In the genomic region with DNA sequence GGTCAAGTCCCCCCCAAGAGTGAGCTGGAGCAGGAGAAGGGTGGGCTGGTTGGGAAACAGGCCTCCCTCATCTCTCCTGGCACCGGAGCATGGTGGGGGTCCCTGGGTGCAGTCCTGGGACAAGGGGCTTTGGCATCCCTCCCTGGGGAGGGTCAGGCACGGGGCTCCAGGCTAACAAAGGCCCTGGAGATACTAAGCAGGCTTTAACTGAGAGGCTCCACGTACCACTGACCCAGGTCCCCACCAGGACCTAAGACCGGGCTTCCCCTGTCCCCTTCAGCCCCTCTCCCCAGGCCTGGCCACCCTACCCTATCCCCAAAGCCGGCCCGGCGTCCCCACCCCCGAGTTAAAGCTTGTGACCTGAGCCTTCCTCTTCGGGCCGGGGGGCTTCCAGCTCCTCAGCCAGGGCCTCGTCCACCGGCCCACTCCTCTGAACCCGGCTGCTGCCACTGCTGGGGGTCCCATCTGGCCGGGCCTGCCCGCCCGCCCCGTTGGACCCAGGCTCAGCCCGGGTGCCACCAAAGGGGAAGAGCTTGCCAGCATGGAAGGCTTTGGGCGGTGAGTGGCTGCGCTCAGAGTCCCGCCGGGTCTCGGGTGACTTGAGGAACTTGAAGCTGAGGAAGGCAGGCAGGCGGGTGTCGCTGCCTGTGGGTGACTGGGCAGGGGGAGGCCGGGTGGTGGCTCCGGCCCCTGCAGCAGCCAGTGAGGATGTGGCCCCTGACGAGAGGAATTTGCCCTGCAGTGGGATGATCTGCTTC, we compare ENCODE assay signal across 22 cellular contexts. TPM values are rescaled to one million over a fixed set of nuclear protein-coding genes. Genes with fewer than 3 reads are reported as not detected.
DNase-seq lines count a peak whose midpoint lies in the region; TF ChIP-seq lines count a peak whose summit lies in the region.
"Had no signal": no experiment of that assay in that cellular context is flagged by ENCODE, and none has a peak within 500 bp of the region (broad histone marks: within the 10 kb centered on the region; RNA-seq: fewer than 3 reads in every experiment).

No MANE protein-coding gene starts in this region.

- in situ Hi-C loops in GM13977 (cut with MboI; ENCODE audit: low pct_unique_long_range_greater_than_20kb, low sequenced_read_pairs, unreplicated experiment) = no loop called here

- H3K9me3 Mint-ChIP-seq in activated T-helper 1 cell treated with anti-CD3 and anti-CD28 coated beads, Interleukin-12 subunit alpha, Interleukin-12 subunit beta, Interleukin-2, Interleukin-4 antibody, amounts not matched to agents 30 ng/mL and 10 ng/mL and 1 ng/mL, durations not matched to agents 14 hours and 24 hours and 36 hours = no peaks in the 10 kb centered on the region
- H3K9me3 Mint-ChIP-seq: activated B cell treated with CpG ODN at 0.5 μM for 24 hours; activated CD4-positive, alpha-beta memory T cell treated with anti-CD3 and anti-CD28 coated beads, Interleukin-2, amount 10 ng/mL, durations not matched to agents 7 days and 5 days; activated naive CD4-positive, alpha-beta T cell treated with anti-CD3 and anti-CD28 coated beads for 36 hours; CD8-positive, alpha-beta memory T cell; H9 had no signal

- no peak for TF ChIP-seq CTCF in GM13977 (IDR thresholded peaks at IDR 0.05; ENCODE audit: extremely low read depth, insufficient read depth, missing control alignments)

- no peaks in the 10 kb centered on the region for H3K27me3 Mint-ChIP-seq in activated T-helper 1 cell treated with anti-CD3 and anti-CD28 coated beads, Interleukin-12 subunit alpha, Interleukin-12 subunit beta, Interleukin-2, Interleukin-4 antibody, amounts not matched to agents 30 ng/mL and 10 ng/mL and 1 ng/mL, durations not matched to agents 14 hours and 24 hours and 36 hours (ENCODE audit: insufficient read depth)
- H3K27me3 Mint-ChIP-seq: activated B cell treated with CpG ODN at 0.5 μM for 24 hours; CD8-positive, alpha-beta memory T cell had no signal

- intact Hi-C loops in activated T-helper 1 cell treated with anti-CD3 and anti-CD28 coated beads, Interleukin-12 subunit alpha, Interleukin-12 subunit beta, Interleukin-2, Interleukin-4 antibody, amounts not matched to agents 30 ng/mL and 10 ng/mL and 1 ng/mL, durations not matched to agents 14 hours and 24 hours and 36 hours (cut with micrococcal nuclease) = no loop called here

- DNase-seq in GM13977 (ENCODE audit: low spot score) = peak; percentile 41
- peak; percentile 17 for DNase-seq in epidermal melanocyte (ENCODE audit: insufficient read length, low spot score)
- no peak for DNase-seq in activated T-helper 1 cell treated with anti-CD3 and anti-CD28 coated beads, Interleukin-12 subunit alpha, Interleukin-12 subunit beta, Interleukin-2, Interleukin-4 antibody, amounts not matched to agents 30 ng/mL and 10 ng/mL and 1 ng/mL, durations not matched to agents 14 hours and 24 hours and 36 hours (ENCODE audit: low spot score)
- DNase-seq in activated CD4-positive, alpha-beta T cell treated with anti-CD3 and anti-CD28 coated beads, Interleukin-2, amount 50 U/mL, for 48 hours = no peak
- DNase-seq: activated B cell treated with CpG ODN at 0.5 μM for 24 hours; activated CD4-positive, alpha-beta memory T cell treated with anti-CD3 and anti-CD28 coated beads, Interleukin-2, amount 10 ng/mL, durations not matched to agents 7 days and 5 days; activated T-cell treated with anti-CD3 and anti-CD28 coated beads, Interleukin-2, amount 50 U/mL, for 1 hour; aorta; CD8-positive, alpha-beta memory T cell; DMS79; effector memory CD4-positive, alpha-beta T cell; H9; midbrain; NCI-H1417; NCI-H2107; NCI-H510A treated with DMSO at 0.1 percent for 48 hours; RPMI8226; stimulated activated CD4-positive, alpha-beta T cell treated with anti-CD3 and anti-CD28 coated beads, Interleukin-2, amount 100 ng/mL, for 24 hours; stimulated activated naive CD4-positive, alpha-beta T cell treated with Interleukin-2 at 50 U/mL for 16 hours; T-helper 9 cell; thyroid gland had no signal

- peaks cover 11% of the 10 kb centered on the region for H3K36me3 Mint-ChIP-seq in activated T-helper 1 cell treated with anti-CD3 and anti-CD28 coated beads, Interleukin-12 subunit alpha, Interleukin-12 subunit beta, Interleukin-2, Interleukin-4 antibody, amounts not matched to agents 30 ng/mL and 10 ng/mL and 1 ng/mL, durations not matched to agents 14 hours and 24 hours and 36 hours (ENCODE audit: low read depth)

- H3K4me3 Mint-ChIP-seq in activated T-helper 1 cell treated with anti-CD3 and anti-CD28 coated beads, Interleukin-12 subunit alpha, Interleukin-12 subunit beta, Interleukin-2, Interleukin-4 antibody, amounts not matched to agents 30 ng/mL and 10 ng/mL and 1 ng/mL, durations not matched to agents 14 hours and 24 hours and 36 hours = no peak overlapping the region
- H3K4me3 Mint-ChIP-seq: activated B cell treated with CpG ODN at 0.5 μM for 24 hours; activated CD4-positive, alpha-beta memory T cell treated with anti-CD3 and anti-CD28 coated beads, Interleukin-2, amount 10 ng/mL, durations not matched to agents 7 days and 5 days; activated naive CD4-positive, alpha-beta T cell treated with anti-CD3 and anti-CD28 coated beads for 36 hours; H9 had no signal

- no peak overlapping the region for H3K27ac Mint-ChIP-seq in activated T-helper 1 cell treated with anti-CD3 and anti-CD28 coated beads, Interleukin-12 subunit alpha, Interleukin-12 subunit beta, Interleukin-2, Interleukin-4 antibody, amounts not matched to agents 30 ng/mL and 10 ng/mL and 1 ng/mL, durations not matched to agents 14 hours and 24 hours and 36 hours
- H3K27ac Mint-ChIP-seq: activated B cell treated with CpG ODN at 0.5 μM for 24 hours; activated CD4-positive, alpha-beta memory T cell treated with anti-CD3 and anti-CD28 coated beads, Interleukin-2, amount 10 ng/mL, durations not matched to agents 7 days and 5 days; activated naive CD4-positive, alpha-beta T cell treated with anti-CD3 and anti-CD28 coated beads for 36 hours; CD8-positive, alpha-beta memory T cell had no signal

- H3K4me1 Mint-ChIP-seq in activated T-helper 1 cell treated with anti-CD3 and anti-CD28 coated beads, Interleukin-12 subunit alpha, Interleukin-12 subunit beta, Interleukin-2, Interleukin-4 antibody, amounts not matched to agents 30 ng/mL and 10 ng/mL and 1 ng/mL, durations not matched to agents 14 hours and 24 hours and 36 hours (ENCODE audit: low read depth) = no peaks in the 10 kb centered on the region

RNA-seq across cellular contexts. Expression of a gene that starts 10.1 kb away (rescaled TPM):
- 6.6 and 7.4 TPM in 2 replicates for total RNA-seq in activated T-helper 1 cell treated with anti-CD3 and anti-CD28 coated beads, Interleukin-12 subunit alpha, Interleukin-12 subunit beta, Interleukin-2, Interleukin-4 antibody, amounts not matched to agents 30 ng/mL and 10 ng/mL and 1 ng/mL, durations not matched to agents 14 hours and 24 hours and 36 hours

RNA-seq across cellular contexts. Expression of a gene that starts 12.8 kb away (rescaled TPM):
- 64.2 and 72.0 TPM in 2 replicates for total RNA-seq in activated T-helper 1 cell treated with anti-CD3 and anti-CD28 coated beads, Interleukin-12 subunit alpha, Interleukin-12 subunit beta, Interleukin-2, Interleukin-4 antibody, amounts not matched to agents 30 ng/mL and 10 ng/mL and 1 ng/mL, durations not matched to agents 14 hours and 24 hours and 36 hours

RNA-seq across cellular contexts. Expression of a gene that starts 15.2 kb away (rescaled TPM):
- 45.3 and 50.2 TPM in 2 replicates for total RNA-seq in activated T-helper 1 cell treated with anti-CD3 and anti-CD28 coated beads, Interleukin-12 subunit alpha, Interleukin-12 subunit beta, Interleukin-2, Interleukin-4 antibody, amounts not matched to agents 30 ng/mL and 10 ng/mL and 1 ng/mL, durations not matched to agents 14 hours and 24 hours and 36 hours

RNA-seq across cellular contexts. Expression of a gene that starts 18.9 kb away (rescaled TPM):
- 108 and 118 TPM in 2 replicates for total RNA-seq in activated T-helper 1 cell treated with anti-CD3 and anti-CD28 coated beads, Interleukin-12 subunit alpha, Interleukin-12 subunit beta, Interleukin-2, Interleukin-4 antibody, amounts not matched to agents 30 ng/mL and 10 ng/mL and 1 ng/mL, durations not matched to agents 14 hours and 24 hours and 36 hours

RNA-seq across cellular contexts. Expression of a gene that starts 21.3 kb away (rescaled TPM):
- 8.8 and 9.0 TPM in 2 replicates for total RNA-seq in activated T-helper 1 cell treated with anti-CD3 and anti-CD28 coated beads, Interleukin-12 subunit alpha, Interleukin-12 subunit beta, Interleukin-2, Interleukin-4 antibody, amounts not matched to agents 30 ng/mL and 10 ng/mL and 1 ng/mL, durations not matched to agents 14 hours and 24 hours and 36 hours

Comparison
In these comparisons a context has a peak if more than half of its experiments do, and no peak if none do; other contexts are left out.
1. DNase-seq: peak in GM13977 (single experiment) and epidermal melanocyte (single experiment); none in activated T-helper 1 cell treated with anti-CD3 and anti-CD28 coated beads, Interleukin-12 subunit alpha, Interleukin-12 subunit beta, Interleukin-2, Interleukin-4 antibody, amounts not matched to agents 30 ng/mL and 10 ng/mL and 1 ng/mL, durations not matched to agents 14 hours and 24 hours and 36 hours (single experiment) and activated CD4-positive, alpha-beta T cell treated with anti-CD3 and anti-CD28 coated beads, Interleukin-2, amount 50 U/mL, for 48 hours (0 of 2).